Comparison of ENCODE assay signal across 17 cellular contexts in the genomic region with DNA sequence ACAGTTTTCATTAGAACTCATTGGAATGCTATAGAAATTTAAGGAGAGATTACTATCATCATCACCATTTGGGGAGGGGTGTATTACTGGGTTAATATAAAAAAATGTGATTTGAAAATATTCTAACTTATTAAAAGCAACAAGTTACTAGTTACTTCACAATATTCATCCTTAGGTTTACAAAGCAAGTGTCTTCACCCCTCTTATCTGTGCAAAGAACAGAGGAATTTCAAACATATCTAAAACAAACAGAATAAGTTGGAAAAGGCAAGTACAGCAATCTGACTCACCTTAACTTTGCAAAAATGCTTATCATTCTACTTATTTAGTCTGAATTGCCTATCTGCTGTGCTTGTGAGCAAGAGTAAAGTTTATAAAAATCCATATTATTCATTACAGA.
"Had no signal": no experiment of that assay in that cellular context is flagged by ENCODE, and none has a peak within 500 bp of the region (broad histone marks: within the 10 kb centered on the region; RNA-seq: fewer than 3 reads in every experiment).

No MANE protein-coding gene starts in this region.

- H3K27me3 ChIP-seq: right atrium auricular region, sigmoid colon, suprapubic skin, thyroid gland, upper lobe of left lung, uterus had no signal

- H3K9me3 Mint-ChIP-seq: naive thymus-derived CD4-positive, alpha-beta T cell had no signal

- H3K36me3 Mint-ChIP-seq: naive thymus-derived CD4-positive, alpha-beta T cell had no signal

- H3K4me1 Mint-ChIP-seq: naive thymus-derived CD4-positive, alpha-beta T cell had no signal

- H3K4me3 Mint-ChIP-seq: naive thymus-derived CD4-positive, alpha-beta T cell had no signal

- DNase-seq: effector memory CD4-positive, alpha-beta T cell; left colon; mesendoderm; naive thymus-derived CD4-positive, alpha-beta T cell; posterior cingulate gyrus; sigmoid colon; stimulated activated CD4-positive, alpha-beta T cell treated with anti-CD3 and anti-CD28 coated beads, Interleukin-12 subunit alpha, Interleukin-12 subunit beta, amount 100 ng/mL, for 4 hours; stimulated activated CD4-positive, alpha-beta T cell treated with anti-CD3 and anti-CD28 coated beads, Interleukin-2, amount 100 ng/mL, for 48 hours; stimulated activated naive CD8-positive, alpha-beta T cell treated with anti-CD3 and anti-CD28 coated beads, Interleukin-15, Interleukin-2, amounts not matched to agents 100 U/mL and 50 U/mL, for 24 hours; thyroid gland; upper lobe of left lung; uterus had no signal

- H3K4me3 ChIP-seq: right atrium auricular region, sigmoid colon, skin epidermis, suprapubic skin, thyroid gland, upper lobe of left lung, uterus had no signal

- H3K4me1 ChIP-seq: right atrium auricular region, sigmoid colon, suprapubic skin, thyroid gland, uterus had no signal

- H3K9me3 ChIP-seq: neutrophil, right atrium auricular region, sigmoid colon, suprapubic skin, thyroid gland, upper lobe of left lung, uterus had no signal

- H3K27ac ChIP-seq: neutrophil, right atrium auricular region, sigmoid colon, skin epidermis, suprapubic skin, thyroid gland, upper lobe of left lung, uterus had no signal

- FAIRE-seq: endometrium had no signal

- H3K36me3 ChIP-seq: neutrophil, sigmoid colon, suprapubic skin, thyroid gland, uterus had no signal

- H3K27ac Mint-ChIP-seq: naive thymus-derived CD4-positive, alpha-beta T cell had no signal
